8 cellular contexts compared by ENCODE assay signal in genomic region chr9:127004946-127005769, GRCh38.
DNase-seq lines count a peak whose midpoint lies in the region; ATAC-seq, FAIRE-seq and TF ChIP-seq lines count a peak whose summit lies in the region.

No MANE protein-coding gene starts in this region.

- H3K27ac ChIP-seq in HepG2 (ENCODE audit: extremely low read length, insufficient read depth, low read length), result no peak overlapping the region

- DNase-seq in GM13977 (ENCODE audit: low spot score), result peak; percentile 83
- DNase-seq in OCI-M1 (lab: John Stamatoyannopoulos, UW), result peak; percentile 14
- DNase-seq in activated naive CD4-positive, alpha-beta T cell treated with anti-CD3 and anti-CD28 coated beads, Interleukin-2, amount 10 ng/mL, durations not matched to agents 7 days and 5 days, result peak; percentile 84
- peak; percentile 36 for DNase-seq in natural killer cell
- no peak for DNase-seq in HepG2 (ENCODE audit: low spot score)
- DNase-seq in SKM-1 treated with dmso at 0.1 percent for 144 hours (lab: John Stamatoyannopoulos, UW; ENCODE audit: unreplicated experiment), result no peak
- DNase-seq in WTC11 (ENCODE audit: low spot score), result no peak

- no peak for TF ChIP-seq EP300 in HepG2 (IDR thresholded peaks at IDR 0.05; ENCODE audit: low read depth in 2 of 2, low read length in 2 of 2)
- no peak for TF ChIP-seq EP300 in HepG2 (CRISPR knock-in tag; IDR thresholded peaks at IDR 0.05; ENCODE audit: borderline replicate concordance)

- BruUV-seq in HepG2 (replicated peaks; lab: Mats Ljungman, UMichigan), result no TSS peak

- H3K9ac ChIP-seq in HepG2 (ENCODE audit: insufficient read depth, low read depth, low read length), result no peak overlapping the region

- no peaks in the 10 kb centered on the region for H3K27me3 ChIP-seq in HepG2 (ENCODE audit: control insufficient read depth in 1 of 2, insufficient read depth in 2 of 2, low read length in 2 of 2)

- intact Hi-C loops in natural killer cell (cut with micrococcal nuclease), result loop anchor here (2.0 kb wide), 1 partner anchor 18 kb away; no protein-coding TSS in a partner anchor
- intact Hi-C loops in HepG2 (cut with micrococcal nuclease; ENCODE audit: unreplicated experiment), result no loop called here

- H3K79me2 ChIP-seq in HepG2 (ENCODE audit: insufficient read depth, low read length), result no peaks in the 10 kb centered on the region

- WGBS in HepG2 (ENCODE audit: low lambda C conversion rate), result 47% methylated on average over 3 of the region's 3 CpGs

- peaks cover 2% of the 10 kb centered on the region for H3K36me3 Mint-ChIP-seq in activated naive CD4-positive, alpha-beta T cell treated with anti-CD3 and anti-CD28 coated beads, Interleukin-2, amount 10 ng/mL, durations not matched to agents 7 days and 5 days
- H3K36me3 Mint-ChIP-seq in natural killer cell (no peaks in the 10 kb centered on the region), WTC11 (no peaks in the 10 kb centered on the region)

- no peak overlapping the region for H3K4me3 Mint-ChIP-seq in activated naive CD4-positive, alpha-beta T cell treated with anti-CD3 and anti-CD28 coated beads, Interleukin-2, amount 10 ng/mL, durations not matched to agents 7 days and 5 days
- H3K4me3 Mint-ChIP-seq in natural killer cell (peak overlapping the region; percentile 53), WTC11 (no peak overlapping the region)

- H2AFZ ChIP-seq in HepG2 (ENCODE audit: low read length), result no peak overlapping the region

- H3K27me3 Mint-ChIP-seq in activated naive CD4-positive, alpha-beta T cell treated with anti-CD3 and anti-CD28 coated beads, Interleukin-2, amount 10 ng/mL, durations not matched to agents 7 days and 5 days, result peaks cover 16% of the 10 kb centered on the region
- H3K27me3 Mint-ChIP-seq in natural killer cell (ENCODE audit: low read depth in 2 of 2) (peaks cover 8 to 10% of the 10 kb centered on the region in 2 donors), WTC11 (ENCODE audit: low read depth) (no peaks in the 10 kb centered on the region)

- CTCF ChIA-PET in activated naive CD4-positive, alpha-beta T cell treated with anti-CD3 and anti-CD28 coated beads, Interleukin-2, amount 10 ng/mL, durations not matched to agents 7 days and 5 days (lab: Charles Lee), result interaction anchor here (1.6 to 2.0 kb wide), 2 partner anchors 19 to 44 kb away, joined by 3 to 13 read pairs; no protein-coding TSS in a partner anchor
- CTCF ChIA-PET in HepG2 (lab: Yijun Ruan, JAX; ENCODE audit: low intra/inter-chr PET ratio, low total read pairs), result no interaction called here
- CTCF ChIA-PET in WTC11 (lab: Charles Lee), result no interaction called here

- no peak overlapping the region for H3K4me2 ChIP-seq in HepG2 (ENCODE audit: low read depth, low read length)

- TF ChIP-seq POLR2A in HepG2 (IDR thresholded peaks at IDR 0.05; ENCODE audit: insufficient read depth in 1 of 2, low read depth in 2 of 2, low read length in 2 of 2), result no peak

- no peaks in the 10 kb centered on the region for H4K20me1 ChIP-seq in HepG2 (ENCODE audit: insufficient read depth, low read length)

- FAIRE-seq in HepG2 (lab: Jason Lieb, UNC), result no peak

- H3K4me1 ChIP-seq in HepG2 (ENCODE audit: insufficient read depth, low read length), result no peaks in the 10 kb centered on the region

- peak overlapping the region; percentile 74 for H3K27ac Mint-ChIP-seq in activated naive CD4-positive, alpha-beta T cell treated with anti-CD3 and anti-CD28 coated beads, Interleukin-2, amount 10 ng/mL, durations not matched to agents 7 days and 5 days
- H3K27ac Mint-ChIP-seq in natural killer cell (peak overlapping the region; percentile 79 to 88), WTC11 (no peak overlapping the region)

- H3K36me3 ChIP-seq in HepG2 (replicated peaks in 1 of 2; ENCODE audit: control insufficient read depth in 1 of 2, insufficient read depth in 2 of 2, low read length in 2 of 2), result no peaks in the 10 kb centered on the region

- peaks cover 32% of the 10 kb centered on the region for H3K4me1 Mint-ChIP-seq in activated naive CD4-positive, alpha-beta T cell treated with anti-CD3 and anti-CD28 coated beads, Interleukin-2, amount 10 ng/mL, durations not matched to agents 7 days and 5 days
- H3K4me1 Mint-ChIP-seq in natural killer cell, result peaks cover 31 to 35% of the 10 kb centered on the region in 2 donors
- no peaks in the 10 kb centered on the region for H3K4me1 Mint-ChIP-seq in WTC11

- POLR2A ChIA-PET in HepG2 (lab: Yijun Ruan, JAX), result no interaction called here
- POLR2A ChIA-PET in WTC11 (lab: Charles Lee), result no interaction called here

- H3K9me3 ChIP-seq in HepG2 (ENCODE audit: low read length), result no peaks in the 10 kb centered on the region

- in situ Hi-C loops in GM13977 (cut with MboI; ENCODE audit: low pct_unique_long_range_greater_than_20kb, low sequenced_read_pairs, unreplicated experiment), result no loop called here
- in situ Hi-C loops in HepG2 (cut with HindIII; ENCODE audit: extremely low pct_ligation_motif_present, low pct_unique_long_range_greater_than_20kb), result no loop called here

- TF ChIP-seq RAD21 in HepG2 (CRISPR knock-in tag; IDR thresholded peaks at IDR 0.05), result no peak

- peak; percentile 87 for ATAC-seq in HG02588 (IDR thresholded peaks at IDR 0.05; ENCODE audit: unreplicated experiment)
- peak; percentile 92 to 98 (median 94) for ATAC-seq in natural killer cell
- ATAC-seq in HepG2, result no peak
- ATAC-seq in WTC11, result no peak

- no peaks in the 10 kb centered on the region for H3K9me3 Mint-ChIP-seq in activated naive CD4-positive, alpha-beta T cell treated with anti-CD3 and anti-CD28 coated beads, Interleukin-2, amount 10 ng/mL, durations not matched to agents 7 days and 5 days
- no peaks in the 10 kb centered on the region for H3K9me3 Mint-ChIP-seq in natural killer cell
- no peaks in the 10 kb centered on the region; the same call in 1 of the 2 replicates for H3K9me3 Mint-ChIP-seq in WTC11

- TF ChIP-seq CTCF in GM13977 (IDR thresholded peaks at IDR 0.05; ENCODE audit: extremely low read depth, insufficient read depth, missing control alignments) (no peak), natural killer cell (IDR thresholded peaks at IDR 0.05) (no peak), HepG2 (CRISPR knock-in tag; IDR thresholded peaks at IDR 0.05) (no peak), WTC11 (IDR thresholded peaks at IDR 0.05) (no peak)

- no peak overlapping the region for H3K4me3 ChIP-seq in HepG2 (replicated peaks in 1 of 3; ENCODE audit: insufficient read depth in 1 of 3, low read depth in 2 of 3, low read length in 3 of 3)

TF ChIP-seq in HepG2, 621 proteins besides CTCF, POLR2A, EP300 and RAD21 (continues in another document):
- no peak for TF ChIP-seq FOXK2 (IDR thresholded peaks at IDR 0.05)
- TF ChIP-seq TBX3 (IDR thresholded peaks at IDR 0.05; ENCODE audit: borderline replicate concordance), result no peak
- no peak for TF ChIP-seq POLR2G (IDR thresholded peaks at IDR 0.05; ENCODE audit: low read depth, low read length)

TF ChIP-seq in WTC11, 78 proteins besides CTCF, POLR2A, EP300 and RAD21 (continues in another document):
- TF ChIP-seq TP53 (CRISPR knock-in tag; IDR thresholded peaks at IDR 0.05) (no peak), ZBTB43 (CRISPR knock-in tag; IDR thresholded peaks at IDR 0.05) (no peak), KAT7 (CRISPR knock-in tag; IDR thresholded peaks at IDR 0.05; ENCODE audit: borderline replicate concordance) (no peak), JAZF1 (CRISPR knock-in tag; IDR thresholded peaks at IDR 0.05) (no peak), TCF7 (CRISPR knock-in tag; IDR thresholded peaks at IDR 0.05; ENCODE audit: low read depth) (no peak), ZNF423 (CRISPR knock-in tag; IDR thresholded peaks at IDR 0.05) (no peak), ATF6 (CRISPR knock-in tag; IDR thresholded peaks at IDR 0.05) (no peak), NFE2L1 (CRISPR knock-in tag; IDR thresholded peaks at IDR 0.05) (no peak), ZNF396 (CRISPR knock-in tag; IDR thresholded peaks at IDR 0.05; ENCODE audit: borderline replicate concordance) (no peak), HMGA2 (CRISPR knock-in tag; IDR thresholded peaks at IDR 0.05) (no peak), ZNF263 (CRISPR knock-in tag; IDR thresholded peaks at IDR 0.05; ENCODE audit: low read depth) (no peak), ERG (CRISPR knock-in tag; IDR thresholded peaks at IDR 0.05) (no peak)

Comparison
In these comparisons a context has a peak if more than half of its experiments do, and no peak if none do; other contexts are left out.
1. DNase-seq: peak in GM13977 (single experiment), OCI-M1 (single experiment), activated naive CD4-positive, alpha-beta T cell treated with anti-CD3 and anti-CD28 coated beads, Interleukin-2, amount 10 ng/mL, durations not matched to agents 7 days and 5 days (single experiment) and natural killer cell (single experiment); none in HepG2 (single experiment), SKM-1 treated with dmso at 0.1 percent for 144 hours (single experiment) and WTC11 (single experiment).
2. ATAC-seq: peak in HG02588 (single experiment) and natural killer cell (3 of 3); none in HepG2 (single experiment) and WTC11 (single experiment).